9 cellular contexts compared by ENCODE assay signal in the genomic region with DNA sequence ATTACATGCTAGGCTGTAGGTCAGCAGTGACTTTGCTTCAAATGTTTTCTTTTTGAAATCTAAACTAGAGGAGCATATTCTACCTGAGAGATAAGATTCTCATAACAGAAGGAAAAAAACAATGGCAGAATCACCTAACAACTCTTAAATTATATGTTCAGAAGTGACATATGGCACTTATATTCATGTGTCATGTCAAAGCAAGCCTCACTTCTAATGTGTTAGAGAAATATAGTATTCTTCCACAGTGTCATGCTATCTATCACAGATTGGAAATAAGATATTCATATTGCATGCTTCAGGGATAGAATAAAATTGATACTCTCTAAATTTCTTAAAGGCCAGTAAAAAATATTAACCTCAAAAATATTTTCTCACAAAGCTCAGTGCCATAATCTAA.
"Had no signal": no experiment of that assay in that cellular context is flagged by ENCODE, and none has a peak within 500 bp of the region (broad histone marks: within the 10 kb centered on the region; RNA-seq: fewer than 3 reads in every experiment).

No MANE protein-coding gene starts in this region.

- H3K36me3 ChIP-seq: HAP-1 had no signal

- ATAC-seq: GM23338, HCT116 had no signal

- H3K27ac Mint-ChIP-seq: GM23338, H9, HFFc6 had no signal

- H3K4me3 Mint-ChIP-seq: GM23338, H9, HFFc6 had no signal

- H3K27ac ChIP-seq: GM23248 had no signal

- H3K9me3 ChIP-seq: HAP-1 had no signal

- H3K4me3 ChIP-seq: GM23248, GM23338, HAP-1 had no signal

- H3K4me1 Mint-ChIP-seq: GM23338, H9 had no signal

- H3K4me2 ChIP-seq: GM23338 had no signal

- H2AFZ ChIP-seq: GM23248, GM23338 had no signal

- H3K9ac ChIP-seq: GM23248 had no signal

- DNase-seq: GM23248, GOT3, H7, H9, HCEC 1CT, HFFc6 had no signal
